In the genomic region with DNA sequence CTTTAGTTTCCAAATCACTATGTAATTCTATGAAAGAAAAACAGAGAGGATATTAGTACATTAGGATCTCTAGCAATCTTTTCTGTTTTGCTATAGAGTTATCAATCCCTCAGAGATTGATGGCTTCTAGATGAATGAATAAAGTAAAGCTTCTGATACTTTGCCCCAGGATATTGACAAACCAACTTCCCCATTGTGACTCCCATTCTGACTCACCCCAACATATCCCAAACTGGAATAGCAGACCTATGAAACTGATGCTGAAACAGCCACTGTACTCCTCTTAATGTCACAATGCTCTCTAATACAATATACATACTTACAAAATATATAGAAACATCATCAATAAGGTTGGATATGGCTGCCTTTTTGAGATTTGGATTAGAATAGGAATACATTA, we compare ENCODE assay signal across 18 cellular contexts.
DNase-seq lines count a peak whose midpoint lies in the region; TF ChIP-seq lines count a peak whose summit lies in the region.
"Had no signal": no experiment of that assay in that cellular context is flagged by ENCODE, and none has a peak within 500 bp of the region (broad histone marks: within the 10 kb centered on the region; RNA-seq: fewer than 3 reads in every experiment).

No MANE protein-coding gene starts in this region.

- H3K4me3 ChIP-seq in foreskin fibroblast (ENCODE audit: low read depth in 1 of 2, low read length in 2 of 2) (no peak overlapping the region), Karpas-422 (ENCODE audit: low read length) (no peak overlapping the region)
- H3K4me3 ChIP-seq: PC-9, SJCRH30 had no signal

- no peak overlapping the region for H3K27ac ChIP-seq in Karpas-422 (ENCODE audit: low read length)
- H3K27ac ChIP-seq: PC-9, SJCRH30 had no signal

- no peaks in the 10 kb centered on the region for H3K27me3 Mint-ChIP-seq in nephron progenitor cell (ENCODE audit: low read depth, poor library complexity)
- H3K27me3 Mint-ChIP-seq: CD4-positive, alpha-beta T cell had no signal

- peaks cover 16% of the 10 kb centered on the region for H3K4me1 Mint-ChIP-seq in nephron progenitor cell

- no peak for TF ChIP-seq CTCF in foreskin fibroblast (IDR thresholded peaks at IDR 0.05; ENCODE audit: low read depth, low read length)
- no peak for TF ChIP-seq CTCF in nephron progenitor cell (IDR thresholded peaks at IDR 0.05)

- H3K4me1 ChIP-seq in Karpas-422 (ENCODE audit: low read length) = no peaks in the 10 kb centered on the region
- H3K4me1 ChIP-seq: SJCRH30 had no signal

- H3K36me3 ChIP-seq in Karpas-422 (ENCODE audit: insufficient read depth, low read length) = no peaks in the 10 kb centered on the region
- H3K36me3 ChIP-seq: SJCRH30 had no signal

- no peaks in the 10 kb centered on the region for H3K9me2 ChIP-seq in Karpas-422 (replicated peaks; ENCODE audit: insufficient read depth, low read length)

- no peak overlapping the region for H3K4me2 ChIP-seq in Karpas-422 (ENCODE audit: low read depth, low read length, poor library complexity, severe bottlenecking)
- H3K4me2 ChIP-seq: PC-9 had no signal

- H3K9ac ChIP-seq in Karpas-422 (ENCODE audit: low read length) = no peak overlapping the region

- H3K4me3 Mint-ChIP-seq in nephron progenitor cell = no peak overlapping the region
- H3K4me3 Mint-ChIP-seq: CD4-positive, alpha-beta T cell had no signal

- no peaks in the 10 kb centered on the region for H3K9me3 Mint-ChIP-seq in nephron progenitor cell
- H3K9me3 Mint-ChIP-seq: CD4-positive, alpha-beta T cell had no signal

- H3K79me2 ChIP-seq in Karpas-422 (ENCODE audit: low read length) = no peaks in the 10 kb centered on the region

- H4K20me1 ChIP-seq in Karpas-422 (ENCODE audit: insufficient read depth, low read depth, low read length) = no peaks in the 10 kb centered on the region

- no peaks in the 10 kb centered on the region for H3K9me3 ChIP-seq in Karpas-422 (ENCODE audit: low read length)
- H3K9me3 ChIP-seq: SJCRH30 had no signal

- no peak overlapping the region for H2AFZ ChIP-seq in Karpas-422 (ENCODE audit: low read length)
- H2AFZ ChIP-seq: PC-9 had no signal

- no peak overlapping the region for H3K27ac Mint-ChIP-seq in nephron progenitor cell
- H3K27ac Mint-ChIP-seq: CD4-positive, alpha-beta T cell had no signal

- intact Hi-C loops in head of caudate nucleus (cut with DNase I) = no loop called here

- no peaks in the 10 kb centered on the region for H3K27me3 ChIP-seq in Karpas-422 (ENCODE audit: low read length)
- H3K27me3 ChIP-seq: SJCRH30 had no signal

- H3K36me3 Mint-ChIP-seq in nephron progenitor cell (ENCODE audit: low read depth) = no peaks in the 10 kb centered on the region

- DNase-seq in EL = peak; percentile 29
- peak; percentile 13 for DNase-seq in HS-5 (ENCODE audit: low read depth)
- peak; percentile 8 for DNase-seq in RPMI7951 (ENCODE audit: low read depth)
- DNase-seq in foreskin fibroblast = peak; percentile 16 to 46
- no peak for DNase-seq in head of caudate nucleus
- DNase-seq in activated CD8-positive, alpha-beta memory T cell treated with anti-CD3 and anti-CD28 coated beads, Interleukin-2, amount 50 U/mL, for 48 hours = no peak
- DNase-seq in nephron progenitor cell = no peak
- no peak for DNase-seq in Karpas-422
- DNase-seq: ACHN; CD4-positive, alpha-beta T cell; DMS79 treated with DMSO at 0.1 percent for 48 hours; NCI-H1048; NCI-H146; NCI-H226; NCI-H69; NK-92 treated with Interleukin-12 subunit alpha and Interleukin-12 subunit beta, amount 100 ng/mL, for 24 hours; SJCRH30 had no signal

Comparison
In these comparisons a context has a peak if more than half of its experiments do, and no peak if none do; other contexts are left out.
1. DNase-seq: peak in EL (single experiment), HS-5 (single experiment), RPMI7951 (single experiment) and foreskin fibroblast (2 of 2); none in head of caudate nucleus (0 of 42), activated CD8-positive, alpha-beta memory T cell treated with anti-CD3 and anti-CD28 coated beads, Interleukin-2, amount 50 U/mL, for 48 hours (single experiment), nephron progenitor cell (single experiment) and Karpas-422 (single experiment).